Comparison of ENCODE assay signal across 2 cellular contexts in genomic region chr3:195662-196061, GRCh38.
TF ChIP-seq lines count a peak whose summit lies in the region.

No MANE protein-coding gene starts in this region.

TF ChIP-seq in H1, 55 proteins besides CTCF, POLR2A, EP300 and RAD21 (continued from another document):
- TF ChIP-seq TAF7 (optimal IDR thresholded peaks at IDR 0.05; ENCODE audit: borderline replicate concordance, low read depth, low read length), result no peak
- no peak for TF ChIP-seq CBX8 (IDR thresholded peaks at IDR 0.05; ENCODE audit: borderline replicate concordance, low read depth, low read length)
- no peak for TF ChIP-seq SAP30 (IDR thresholded peaks at IDR 0.05; ENCODE audit: insufficient read depth, insufficient replicate concordance, low read length)

TF ChIP-seq in neural cell, 6 proteins besides CTCF, POLR2A, EP300 and RAD21:
- TF ChIP-seq REST (IDR thresholded peaks at IDR 0.05; ENCODE audit: borderline replicate concordance) (no peak), MXI1 (conservative IDR thresholded peaks at IDR 0.05; ENCODE audit: poor library complexity, severe bottlenecking) (no peak), EZH2 (IDR thresholded peaks at IDR 0.05; ENCODE audit: borderline replicate concordance, insufficient read depth, low read length, poor library complexity, severe bottlenecking) (no peak), SMC3 (conservative IDR thresholded peaks at IDR 0.05; ENCODE audit: poor library complexity) (no peak), POLR2AphosphoS5 (IDR thresholded peaks at IDR 0.05) (no peak), TAF1 (IDR thresholded peaks at IDR 0.05; ENCODE audit: low read depth) (no peak)
TF ChIP-seq in neural cell: peak in this region for 0.
